13 cellular contexts compared by ENCODE assay signal in the genomic region with DNA sequence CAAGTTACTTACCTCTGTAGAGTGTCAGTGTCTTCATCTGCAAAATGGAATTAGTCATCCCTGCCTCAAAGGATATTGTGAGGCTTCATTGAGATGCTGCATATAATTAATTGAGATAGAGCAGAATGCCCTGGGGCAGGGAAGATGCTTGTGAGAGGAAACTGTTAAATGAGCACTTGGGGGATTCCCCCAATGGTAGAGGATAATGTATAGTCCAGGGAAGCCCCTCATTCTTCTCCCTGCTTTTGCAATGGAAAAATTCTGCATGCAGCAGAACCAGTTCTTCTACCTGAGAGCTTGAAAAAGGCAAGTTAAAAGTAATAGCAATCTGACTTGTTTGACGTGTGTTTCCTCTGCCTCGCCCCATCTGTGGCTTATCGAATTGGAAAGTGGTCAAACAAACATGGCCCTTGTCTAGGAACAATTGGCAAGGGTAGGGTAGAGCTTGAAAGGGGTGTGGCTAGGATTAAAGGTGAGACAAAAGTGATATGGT.
DNase-seq lines count a peak whose midpoint lies in the region; ATAC-seq and TF ChIP-seq lines count a peak whose summit lies in the region.
"Had no signal": no experiment of that assay in that cellular context is flagged by ENCODE, and none has a peak within 500 bp of the region (broad histone marks: within the 10 kb centered on the region; RNA-seq: fewer than 3 reads in every experiment).

No MANE protein-coding gene starts in this region.

- BruUV-seq in Caco-2 (replicated peaks; lab: Mats Ljungman, UMichigan): no TSS peak

- H3K4me3 ChIP-seq in Caco-2 (ENCODE audit: low read depth, low read length): no peak overlapping the region
- no peak overlapping the region for H3K4me3 ChIP-seq in GM23338
- no peak overlapping the region for H3K4me3 ChIP-seq in colonic mucosa
- no peak overlapping the region for H3K4me3 ChIP-seq in testis

- no peak for TF ChIP-seq POLR2A in testis (IDR thresholded peaks at IDR 0.05)

- ATAC-seq in GM23338: peak; percentile 12; the same call in 2 of the 3 replicates
- no peak for ATAC-seq in HG02588 (IDR thresholded peaks at IDR 0.05; ENCODE audit: unreplicated experiment)
- ATAC-seq in GM21737 (IDR thresholded peaks at IDR 0.05; ENCODE audit: unreplicated experiment): no peak
- no peak for ATAC-seq in HG03159 (IDR thresholded peaks at IDR 0.05; ENCODE audit: unreplicated experiment)
- ATAC-seq: stimulated activated memory B cell treated with anti-CD40 and anti-IgM and Interleukin-4, amounts not matched to agents 10 μg/mL and 1 μg/mL and 100 μg/mL, for 72 hours had no signal

- WGBS in testis, 2 donors: 94 to 95% methylated on average over 3 of the region's 3 CpGs

- intact Hi-C loops in Caco-2 (cut with micrococcal nuclease; ENCODE audit: unreplicated experiment): loop anchor here (5.0 kb wide), 2 partner anchors 99 to 329 kb away; no protein-coding TSS in a partner anchor
- intact Hi-C loops in colonic mucosa (cut with DNase I): loop anchor here (10.0 kb wide), 1 partner anchor 239 kb away; no protein-coding TSS in a partner anchor
- intact Hi-C loops in testis (cut with DNase I; ENCODE audit: low total_unique reads): no loop called here

- no peak overlapping the region for H2AFZ ChIP-seq in GM23338

- CTCF ChIA-PET in Caco-2 (lab: Charles Lee): interaction anchor here (0.9 kb wide), 1 partner anchor 100 kb away, joined by 3 read pairs; no protein-coding TSS in a partner anchor

- H3K27me3 Mint-ChIP-seq in Caco-2 (ENCODE audit: insufficient read depth, unreplicated experiment): no peaks in the 10 kb centered on the region
- peaks cover 7% of the 10 kb centered on the region for H3K27me3 Mint-ChIP-seq in GM23338 (ENCODE audit: insufficient read depth, low read depth, poor library complexity)

- H3K9me3 ChIP-seq in Caco-2: no peaks in the 10 kb centered on the region
- no peaks in the 10 kb centered on the region for H3K9me3 ChIP-seq in colonic mucosa
- H3K9me3 ChIP-seq in testis: no peaks in the 10 kb centered on the region

- H3K79me2 ChIP-seq in GM23338 (replicated peaks; ENCODE audit: insufficient read depth): peaks cover 85% of the 10 kb centered on the region

- H3K4me1 ChIP-seq in Caco-2: peaks cover 51% of the 10 kb centered on the region
- H3K4me1 ChIP-seq in GM23338 (ENCODE audit: insufficient read depth): peaks cover 65% of the 10 kb centered on the region
- peaks cover 12% of the 10 kb centered on the region for H3K4me1 ChIP-seq in colonic mucosa
- H3K4me1 ChIP-seq in testis: no peaks in the 10 kb centered on the region

- peak overlapping the region; percentile 11; the same call in 1 of the 2 replicates for H3K27ac ChIP-seq in GM23338 (ENCODE audit: low read depth)
- peak overlapping the region; percentile 68 for H3K27ac ChIP-seq in colonic mucosa
- no peak overlapping the region for H3K27ac ChIP-seq in testis
- H3K27ac ChIP-seq: WERI-Rb-1 had no signal

- H4K20me1 ChIP-seq in GM23338 (replicated peaks; ENCODE audit: insufficient read depth): peaks cover 4% of the 10 kb centered on the region; the same call in 1 of the 2 replicates

- H3K9me3 Mint-ChIP-seq in Caco-2 (ENCODE audit: unreplicated experiment) (no peaks in the 10 kb centered on the region), GM23338 (no peaks in the 10 kb centered on the region)
- H3K9me3 Mint-ChIP-seq: stimulated activated memory B cell treated with anti-CD40 and anti-IgM and Interleukin-4, amounts not matched to agents 10 μg/mL and 1 μg/mL and 100 μg/mL, for 72 hours had no signal

- H3K9ac ChIP-seq in colonic mucosa (ENCODE audit: low read depth in 2 of 2, low read length in 2 of 2): peak overlapping the region in 1 of 2 donors; percentile 77

- H3K27ac Mint-ChIP-seq in Caco-2 (ENCODE audit: unreplicated experiment) (peak overlapping the region; percentile 11), GM23338 (peak overlapping the region; percentile 14; the same call in 1 of the 2 replicates)
- H3K27ac Mint-ChIP-seq: stimulated activated memory B cell treated with anti-CD40 and anti-IgM and Interleukin-4, amounts not matched to agents 10 μg/mL and 1 μg/mL and 100 μg/mL, for 72 hours had no signal

- H3K4me2 ChIP-seq in GM23338: peak overlapping the region; percentile 60

- DNase-seq in Caco-2: peak; percentile 43 to 44
- DNase-seq in GM23338 (ENCODE audit: low spot score): peak; percentile 29
- peak; percentile 87 for DNase-seq in colonic mucosa
- DNase-seq in mucosa of gallbladder (ENCODE audit: low spot score): peak; percentile 69
- no peak for DNase-seq in testis
- DNase-seq: activated CD8-positive, alpha-beta memory T cell treated with anti-CD3 and anti-CD28 coated beads for 24 hours; midbrain; NCI-H1694; WERI-Rb-1 had no signal

- POLR2A ChIA-PET in Caco-2 (lab: Charles Lee): no interaction called here

- H3K9me2 ChIP-seq in GM23338 (ENCODE audit: insufficient read depth): no peaks in the 10 kb centered on the region; the same call in 1 of the 2 replicates

- H3K36me3 ChIP-seq in Caco-2 (ENCODE audit: control insufficient read depth, insufficient read depth, low read length) (no peaks in the 10 kb centered on the region), GM23338 (ENCODE audit: insufficient read depth) (no peaks in the 10 kb centered on the region), colonic mucosa (no peaks in the 10 kb centered on the region), testis (ENCODE audit: low read depth, missing control alignments) (no peaks in the 10 kb centered on the region)
- H3K36me3 ChIP-seq: WERI-Rb-1 had no signal

- H3K4me1 Mint-ChIP-seq in Caco-2 (ENCODE audit: low read depth, unreplicated experiment) (peaks cover 31% of the 10 kb centered on the region), GM23338 (peaks cover 75% of the 10 kb centered on the region)
- H3K4me1 Mint-ChIP-seq: stimulated activated memory B cell treated with anti-CD40 and anti-IgM and Interleukin-4, amounts not matched to agents 10 μg/mL and 1 μg/mL and 100 μg/mL, for 72 hours had no signal

- H3K36me3 Mint-ChIP-seq in Caco-2 (ENCODE audit: insufficient read depth, unreplicated experiment) (no peaks in the 10 kb centered on the region), GM23338 (ENCODE audit: low read depth) (peaks cover 21% of the 10 kb centered on the region; the same call in 2 of the 3 replicates)
- H3K36me3 Mint-ChIP-seq: stimulated activated memory B cell treated with anti-CD40 and anti-IgM and Interleukin-4, amounts not matched to agents 10 μg/mL and 1 μg/mL and 100 μg/mL, for 72 hours had no signal

- peak overlapping the region; percentile 40 for H3K4me3 Mint-ChIP-seq in Caco-2 (ENCODE audit: unreplicated experiment)
- H3K4me3 Mint-ChIP-seq in GM23338: no peak overlapping the region
- H3K4me3 Mint-ChIP-seq: stimulated activated memory B cell treated with anti-CD40 and anti-IgM and Interleukin-4, amounts not matched to agents 10 μg/mL and 1 μg/mL and 100 μg/mL, for 72 hours had no signal

- H3K27me3 ChIP-seq in Caco-2 (replicated peaks; ENCODE audit: control insufficient read depth, insufficient read depth, low read length) (no peaks in the 10 kb centered on the region), GM23338 (ENCODE audit: insufficient read depth) (no peaks in the 10 kb centered on the region), colonic mucosa (no peaks in the 10 kb centered on the region), testis (no peaks in the 10 kb centered on the region)

- no peak for TF ChIP-seq CTCF in Caco-2 (IDR thresholded peaks at IDR 0.05; ENCODE audit: insufficient read depth in 1 of 2, low read depth in 1 of 2, low read length in 1 of 2, severe bottlenecking in 1 of 2, unreplicated experiment in 1 of 2)
- TF ChIP-seq CTCF in GM23338 (conservative IDR thresholded peaks at IDR 0.05; ENCODE audit: low read depth in 2 of 2): no peak
- TF ChIP-seq CTCF in colonic mucosa (IDR thresholded peaks at IDR 0.05): no peak
- no peak for TF ChIP-seq CTCF in testis (IDR thresholded peaks at IDR 0.05)

- peaks cover 3% of the 10 kb centered on the region; the same call in 1 of the 2 replicates for H3F3A ChIP-seq in GM23338 (replicated peaks; ENCODE audit: low read depth)

TF ChIP-seq in GM23338, 12 proteins besides CTCF, POLR2A, EP300 and RAD21 (continues in another document):
- TF ChIP-seq STAT1 (IDR thresholded peaks at IDR 0.05; ENCODE audit: unreplicated experiment): no peak
- no peak for TF ChIP-seq ZNF114 (CRISPR knock-in tag; IDR thresholded peaks at IDR 0.05)
- TF ChIP-seq, protein P1, sequence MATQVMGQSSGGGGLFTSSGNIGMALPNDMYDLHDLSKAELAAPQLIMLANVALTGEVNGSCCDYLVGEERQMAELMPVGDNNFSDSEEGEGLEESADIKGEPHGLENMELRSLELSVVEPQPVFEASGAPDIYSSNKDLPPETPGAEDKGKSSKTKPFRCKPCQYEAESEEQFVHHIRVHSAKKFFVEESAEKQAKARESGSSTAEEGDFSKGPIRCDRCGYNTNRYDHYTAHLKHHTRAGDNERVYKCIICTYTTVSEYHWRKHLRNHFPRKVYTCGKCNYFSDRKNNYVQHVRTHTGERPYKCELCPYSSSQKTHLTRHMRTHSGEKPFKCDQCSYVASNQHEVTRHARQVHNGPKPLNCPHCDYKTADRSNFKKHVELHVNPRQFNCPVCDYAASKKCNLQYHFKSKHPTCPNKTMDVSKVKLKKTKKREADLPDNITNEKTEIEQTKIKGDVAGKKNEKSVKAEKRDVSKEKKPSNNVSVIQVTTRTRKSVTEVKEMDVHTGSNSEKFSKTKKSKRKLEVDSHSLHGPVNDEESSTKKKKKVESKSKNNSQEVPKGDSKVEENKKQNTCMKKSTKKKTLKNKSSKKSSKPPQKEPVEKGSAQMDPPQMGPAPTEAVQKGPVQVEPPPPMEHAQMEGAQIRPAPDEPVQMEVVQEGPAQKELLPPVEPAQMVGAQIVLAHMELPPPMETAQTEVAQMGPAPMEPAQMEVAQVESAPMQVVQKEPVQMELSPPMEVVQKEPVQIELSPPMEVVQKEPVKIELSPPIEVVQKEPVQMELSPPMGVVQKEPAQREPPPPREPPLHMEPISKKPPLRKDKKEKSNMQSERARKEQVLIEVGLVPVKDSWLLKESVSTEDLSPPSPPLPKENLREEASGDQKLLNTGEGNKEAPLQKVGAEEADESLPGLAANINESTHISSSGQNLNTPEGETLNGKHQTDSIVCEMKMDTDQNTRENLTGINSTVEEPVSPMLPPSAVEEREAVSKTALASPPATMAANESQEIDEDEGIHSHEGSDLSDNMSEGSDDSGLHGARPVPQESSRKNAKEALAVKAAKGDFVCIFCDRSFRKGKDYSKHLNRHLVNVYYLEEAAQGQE (IDR thresholded peaks at IDR 0.05; ENCODE audit: unreplicated experiment): no peak
- no peak for TF ChIP-seq NANOG (IDR thresholded peaks at IDR 0.05; ENCODE audit: borderline replicate concordance)
- TF ChIP-seq, protein P2, sequence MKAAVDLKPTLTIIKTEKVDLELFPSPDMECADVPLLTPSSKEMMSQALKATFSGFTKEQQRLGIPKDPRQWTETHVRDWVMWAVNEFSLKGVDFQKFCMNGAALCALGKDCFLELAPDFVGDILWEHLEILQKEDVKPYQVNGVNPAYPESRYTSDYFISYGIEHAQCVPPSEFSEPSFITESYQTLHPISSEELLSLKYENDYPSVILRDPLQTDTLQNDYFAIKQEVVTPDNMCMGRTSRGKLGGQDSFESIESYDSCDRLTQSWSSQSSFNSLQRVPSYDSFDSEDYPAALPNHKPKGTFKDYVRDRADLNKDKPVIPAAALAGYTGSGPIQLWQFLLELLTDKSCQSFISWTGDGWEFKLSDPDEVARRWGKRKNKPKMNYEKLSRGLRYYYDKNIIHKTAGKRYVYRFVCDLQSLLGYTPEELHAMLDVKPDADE (IDR thresholded peaks at IDR 0.05): no peak

Comparison
In these comparisons a context has a peak if more than half of its experiments do, and no peak if none do; other contexts are left out.
1. H3K27ac ChIP-seq: peak in GM23338 (single experiment) and colonic mucosa (single experiment); none in testis (0 of 2).